ENCODE assay signal across 9 cellular contexts in the genomic region with DNA sequence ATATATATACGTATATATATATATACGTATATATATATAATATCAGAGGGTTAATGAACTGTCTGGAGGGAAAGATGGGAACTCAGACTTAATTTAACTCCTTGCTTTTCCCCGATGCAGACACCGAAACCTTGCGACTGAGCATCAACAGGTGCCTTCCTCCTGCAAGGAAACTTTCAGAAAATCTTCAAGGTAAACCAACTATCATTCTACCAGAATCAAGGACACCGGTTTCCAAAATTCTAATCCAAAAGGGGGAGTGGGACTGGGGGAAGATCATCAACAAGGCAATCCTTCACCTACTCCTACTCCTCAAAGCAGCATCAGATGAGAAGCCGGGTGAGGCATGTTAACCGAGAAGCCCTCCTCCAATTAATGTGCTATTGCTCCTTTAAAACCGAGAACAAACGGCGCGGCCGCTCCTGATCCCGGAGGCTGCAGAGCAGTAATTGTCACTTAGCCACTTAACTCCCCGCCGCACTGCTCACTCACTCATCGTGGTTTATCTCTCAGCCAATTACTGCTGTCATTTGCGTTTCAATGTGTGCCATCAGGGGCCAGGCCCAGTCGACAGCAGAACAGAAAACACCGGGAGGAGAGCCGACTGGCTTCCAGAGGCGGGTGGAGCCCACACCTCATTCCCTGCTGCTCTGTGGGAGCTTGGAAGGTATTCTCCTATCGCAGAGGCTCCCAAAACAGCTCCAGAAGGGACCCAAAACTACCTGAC.
DNase-seq lines count a peak whose midpoint lies in the region; ATAC-seq and TF ChIP-seq lines count a peak whose summit lies in the region.
"Had no signal": no experiment of that assay in that cellular context is flagged by ENCODE, and none has a peak within 500 bp of the region (broad histone marks: within the 10 kb centered on the region; RNA-seq: fewer than 3 reads in every experiment).

No MANE protein-coding gene starts in this region.

- no peak for TF ChIP-seq EP300 in suprapubic skin (IDR thresholded peaks at IDR 0.05)

- peak overlapping the region; percentile 69 for H3K4me3 Mint-ChIP-seq in chondrocyte (ENCODE audit: unreplicated experiment)

- H3K27ac Mint-ChIP-seq in chondrocyte (ENCODE audit: unreplicated experiment) = peak overlapping the region; percentile 74

- DNase-seq in DMS 273 (lab: John Stamatoyannopoulos, UW; ENCODE audit: unreplicated experiment) (peak; percentile 36), DMS 273 treated with DMSO at 0.1 percent for 48 hours (lab: John Stamatoyannopoulos, UW) (no peak), NCI-H510A treated with DMSO at 0.1 percent for 48 hours (lab: John Stamatoyannopoulos, UW) (peak; percentile 78), chondrocyte (ENCODE audit: low spot score) (no peak), lower leg skin (ENCODE audit: low spot score in 2 of 2) (peak; percentile 26 to 88), suprapubic skin (ENCODE audit: low spot score in 2 of 2) (peak in 1 of 2 donors; percentile 80), GOT3 (lab: John Stamatoyannopoulos, UW) (no peak)

- peaks cover 59% of the 10 kb centered on the region for H3K4me1 ChIP-seq in suprapubic skin

- no peak overlapping the region for H3K4me3 ChIP-seq in lower leg skin (ENCODE audit: low read depth, poor library complexity, severe bottlenecking)
- H3K4me3 ChIP-seq in suprapubic skin = peak overlapping the region; percentile 40

- H3K36me3 ChIP-seq in suprapubic skin = no peaks in the 10 kb centered on the region

- H3K36me3 Mint-ChIP-seq in chondrocyte (ENCODE audit: low read depth) = no peaks in the 10 kb centered on the region

- H3K9me3 ChIP-seq in suprapubic skin = no peaks in the 10 kb centered on the region

- no peak for TF ChIP-seq CTCF in chondrocyte (IDR thresholded peaks at IDR 0.05)
- no peak for TF ChIP-seq CTCF in lower leg skin (IDR thresholded peaks at IDR 0.05)
- no peak for TF ChIP-seq CTCF in suprapubic skin (IDR thresholded peaks at IDR 0.05)

- no peaks in the 10 kb centered on the region for H3K27me3 ChIP-seq in suprapubic skin

- TF ChIP-seq POLR2A in lower leg skin (IDR thresholded peaks at IDR 0.05) (no peak), suprapubic skin (IDR thresholded peaks at IDR 0.05) (no peak)

- H3K27ac ChIP-seq in suprapubic skin = peak overlapping the region; percentile 71
- H3K27ac ChIP-seq: 22Rv1 had no signal

- intact Hi-C loops in lower leg skin (cut with DNase I; ENCODE audit: low total_unique reads) = no loop called here

- no peak for ATAC-seq in HG02938 (IDR thresholded peaks at IDR 0.05; ENCODE audit: unreplicated experiment)

- WGBS in lower leg skin, 2 donors = 25 to 30% methylated on average over 23 of the region's 23 CpGs
- WGBS in suprapubic skin = 29% methylated on average over 23 of the region's 23 CpGs

- H3K9me3 Mint-ChIP-seq in chondrocyte (ENCODE audit: low read depth) = no peaks in the 10 kb centered on the region

- no peaks in the 10 kb centered on the region for H3K27me3 Mint-ChIP-seq in chondrocyte (ENCODE audit: low read depth)

- H3K4me1 Mint-ChIP-seq in chondrocyte (ENCODE audit: low read depth) = peaks cover 63% of the 10 kb centered on the region

Comparison
In these comparisons a context has a peak if more than half of its experiments do, and no peak if none do; other contexts are left out.
1. DNase-seq: peak in DMS 273 (single experiment), NCI-H510A treated with DMSO at 0.1 percent for 48 hours (single experiment) and lower leg skin (2 of 2); none in DMS 273 treated with DMSO at 0.1 percent for 48 hours (single experiment), chondrocyte (single experiment) and GOT3 (single experiment).